In genomic region chr13:83498486-83499190, GRCh38 we compare ENCODE assay signal across 18 cellular contexts.
DNase-seq lines count a peak whose midpoint lies in the region; ATAC-seq and TF ChIP-seq lines count a peak whose summit lies in the region.
"Had no signal": no experiment of that assay in that cellular context is flagged by ENCODE, and none has a peak within 500 bp of the region (broad histone marks: within the 10 kb centered on the region; RNA-seq: fewer than 3 reads in every experiment).

No MANE protein-coding gene starts in this region.

- no peak for TF ChIP-seq POLR2A in sigmoid colon (IDR thresholded peaks at IDR 0.05)

- no peak for TF ChIP-seq EP300 in sigmoid colon (IDR thresholded peaks at IDR 0.05)

- H3K27me3 ChIP-seq in sigmoid colon = no peaks in the 10 kb centered on the region
- H3K27me3 ChIP-seq: left lung had no signal

- H3K4me3 ChIP-seq in astrocyte of the cerebellum (ENCODE audit: low read depth, low read length) = no peak overlapping the region
- no peak overlapping the region for H3K4me3 ChIP-seq in sigmoid colon
- H3K4me3 ChIP-seq: left lung had no signal

- WGBS in sigmoid colon, 2 donors = 48 to 69% methylated on average over 2 of the region's 2 CpGs

- DNase-seq in COLO829 (ENCODE audit: low spot score) (peak; percentile 68), HT1080 (ENCODE audit: low read depth) (peak; percentile 71), astrocyte of the cerebellum (ENCODE audit: low read depth) (peak; percentile 34), iris pigment epithelial cell (ENCODE audit: low read depth) (peak; percentile 75), sigmoid colon (no peak), Ammon's horn (ENCODE audit: low spot score) (no peak)
- DNase-seq: activated naive CD4-positive, alpha-beta T cell treated with Interleukin-2 at 50 U/mL for 16 hours; CD8-positive, alpha-beta memory T cell; GF-D8; GOT3; left lung; naive thymus-derived CD4-positive, alpha-beta T cell; stimulated activated naive CD4-positive, alpha-beta T cell; WERI-Rb-1 had no signal

- H3K4me1 ChIP-seq in sigmoid colon = no peaks in the 10 kb centered on the region
- H3K4me1 ChIP-seq: left lung had no signal

- H3K36me3 ChIP-seq in sigmoid colon = no peaks in the 10 kb centered on the region
- H3K36me3 ChIP-seq: left lung, WERI-Rb-1 had no signal

- TF ChIP-seq CTCF in astrocyte of the cerebellum (IDR thresholded peaks at IDR 0.05; ENCODE audit: low read depth, low read length, missing control alignments) (no peak), sigmoid colon (IDR thresholded peaks at IDR 0.05) (no peak)

- in situ Hi-C loops in astrocyte of the cerebellum (cut with HindIII; ENCODE audit: low sequenced_read_pairs) = no loop called here

- ATAC-seq in HG02610 (IDR thresholded peaks at IDR 0.05; ENCODE audit: unreplicated experiment) (no peak), GM19324 (IDR thresholded peaks at IDR 0.05; ENCODE audit: low FRiP score, unreplicated experiment) (no peak)
- ATAC-seq: left lung; naive thymus-derived CD4-positive, alpha-beta T cell; sciatic nerve had no signal

- H3K27ac ChIP-seq in sigmoid colon = no peak overlapping the region
- H3K27ac ChIP-seq: epithelial cell of prostate, left lung, WERI-Rb-1 had no signal

- intact Hi-C loops in sigmoid colon (cut with DNase I) = no loop called here

- H3K9me3 ChIP-seq in sigmoid colon = no peaks in the 10 kb centered on the region
- H3K9me3 ChIP-seq: left lung had no signal

Comparison
In these comparisons a context has a peak if more than half of its experiments do, and no peak if none do; other contexts are left out.
1. DNase-seq: peak in COLO829 (single experiment), HT1080 (single experiment), astrocyte of the cerebellum (single experiment) and iris pigment epithelial cell (single experiment); none in sigmoid colon (single experiment) and Ammon's horn (single experiment).